1 cellular context compared by ENCODE assay signal in the genomic region with DNA sequence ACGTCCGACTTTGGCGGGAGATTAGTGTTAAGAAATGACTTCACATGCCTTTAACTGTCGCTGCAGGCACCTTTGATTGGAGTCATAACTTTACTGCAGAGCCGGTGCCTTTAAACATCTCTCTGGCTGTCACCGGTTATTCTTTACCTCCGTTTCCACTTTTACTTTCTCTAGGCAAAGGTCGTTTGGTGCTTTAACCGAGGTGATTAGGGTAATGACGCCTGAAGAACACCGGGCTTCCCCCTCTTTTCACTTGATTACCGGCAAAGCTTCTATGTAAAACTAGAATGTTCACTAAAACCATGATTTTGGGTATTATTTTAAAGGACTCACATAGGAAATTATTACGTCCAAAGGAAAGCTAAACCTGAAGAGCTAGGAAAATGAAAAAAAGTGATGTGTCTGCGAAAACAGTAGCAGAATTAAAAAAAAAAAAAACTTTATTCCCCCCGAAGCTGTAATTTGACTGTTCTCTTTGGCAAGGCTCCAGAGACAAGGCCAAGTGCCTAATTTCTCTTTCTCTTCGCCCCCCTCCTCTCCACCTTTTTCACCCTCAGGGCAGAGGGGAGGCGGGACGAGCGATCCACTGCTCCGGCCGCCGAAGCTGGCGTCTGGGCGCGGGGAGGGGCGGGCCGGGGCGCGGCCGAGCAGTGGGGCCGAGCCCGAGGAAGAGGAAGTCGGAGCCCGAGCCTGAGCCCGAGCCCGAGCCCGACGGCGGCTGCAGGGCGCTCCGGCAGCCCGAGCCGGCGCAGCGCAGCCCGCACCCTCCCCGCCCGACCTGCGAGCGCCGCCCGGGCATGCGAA.
TF ChIP-seq lines count a peak whose summit lies in the region.

Gene PLEKHG1, plus strand, starts transcription at position 687 of the 804 bp plus-strand sequence. CDS start 133,797 bp downstream, outside the sequence.

TF ChIP-seq in IMR-90, 13 proteins besides CTCF, POLR2A, EP300 and RAD21:
- no peak for TF ChIP-seq FOS (IDR thresholded peaks at IDR 0.05; ENCODE audit: low read depth, low read length)
- TF ChIP-seq BHLHE40 (IDR thresholded peaks at IDR 0.05; ENCODE audit: low read depth, low read length), result no peak
- TF ChIP-seq RFX5 (IDR thresholded peaks at IDR 0.05; ENCODE audit: low read depth, low read length), result no peak
- TF ChIP-seq MAZ (IDR thresholded peaks at IDR 0.05; ENCODE audit: borderline replicate concordance, low read depth, low read length), result no peak
